Comparison of ENCODE assay signal across 1 cellular context in genomic region chr20:45583502-45583901, GRCh38.
TF ChIP-seq lines count a peak whose summit lies in the region.

No MANE protein-coding gene starts in this region.

TF ChIP-seq in H1, 55 proteins besides CTCF, POLR2A, EP300 and RAD21:
- no peak for TF ChIP-seq HDAC2 (IDR thresholded peaks at IDR 0.05; ENCODE audit: borderline replicate concordance in 1 of 2, low read depth in 2 of 2, low read length in 2 of 2)
- TF ChIP-seq RFX5 (IDR thresholded peaks at IDR 0.05; ENCODE audit: borderline replicate concordance, low read depth, low read length): no peak
- no peak for TF ChIP-seq E2F6 (IDR thresholded peaks at IDR 0.05)
- no peak for TF ChIP-seq RXRA (IDR thresholded peaks at IDR 0.05; ENCODE audit: insufficient read depth, low read depth, low read length)
- no peak for TF ChIP-seq BCL11A (IDR thresholded peaks at IDR 0.05; ENCODE audit: low read depth in 2 of 2, low read length in 2 of 2)
